In the genomic region with DNA sequence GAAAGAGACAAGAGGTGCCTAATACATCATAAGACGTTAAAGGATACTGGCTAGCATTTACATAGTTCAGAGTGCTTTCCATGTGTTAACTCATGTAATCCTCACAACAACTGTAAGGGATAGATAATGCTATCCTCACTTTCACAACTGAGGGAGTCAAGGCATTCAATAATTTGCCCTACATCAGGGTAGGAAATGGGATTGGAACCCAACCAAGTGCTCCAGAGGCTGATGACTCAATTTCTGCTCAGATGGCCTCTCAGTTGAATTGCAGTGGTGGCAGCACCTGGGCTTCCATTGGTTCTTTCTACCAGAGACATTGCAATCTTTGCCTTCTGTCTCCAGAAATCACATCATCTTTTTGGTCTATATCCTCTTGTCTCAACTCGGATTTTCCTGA, we compare ENCODE assay signal across 20 cellular contexts.
DNase-seq lines count a peak whose midpoint lies in the region; ATAC-seq, FAIRE-seq and TF ChIP-seq lines count a peak whose summit lies in the region.
"Had no signal": no experiment of that assay in that cellular context is flagged by ENCODE, and none has a peak within 500 bp of the region (broad histone marks: within the 10 kb centered on the region; RNA-seq: fewer than 3 reads in every experiment).

No MANE protein-coding gene starts in this region.

- POLR2A ChIA-PET in K562 (lab: Yijun Ruan, JAX): interaction anchor here (0.6 kb wide), 1 partner anchor 32 kb away, joined by 3 read pairs; no protein-coding TSS in a partner anchor

- ATAC-seq in K562 (no peak), aorta (ENCODE audit: low FRiP score) (no peak)
- ATAC-seq: GM12878, HCT116, SK-N-SH treated with all-trans-retinoic acid at 6 μM for 48 hours had no signal

- H3K27ac ChIP-seq in K562 (ENCODE audit: extremely low read depth, low read depth, low read length): no peak overlapping the region
- no peak overlapping the region for H3K27ac ChIP-seq in aorta (ENCODE audit: low read depth in 1 of 2, low read length in 2 of 2)
- H3K27ac ChIP-seq: C4-2B, RWPE1 had no signal

- no peak overlapping the region for H3K27ac Mint-ChIP-seq in endothelial cell (ENCODE audit: unreplicated experiment)
- H3K27ac Mint-ChIP-seq in activated T-helper 1 cell treated with anti-CD3 and anti-CD28 coated beads, Interleukin-12 subunit alpha, Interleukin-12 subunit beta, Interleukin-2, Interleukin-4 antibody, amounts not matched to agents 30 ng/mL and 10 ng/mL and 1 ng/mL, durations not matched to agents 14 hours and 24 hours and 36 hours: no peak overlapping the region

- in situ Hi-C loops in K562 (cut with MboI): no loop called here

- TF ChIP-seq CTCF in K562 (IDR thresholded peaks at IDR 0.05 in 2 of 3, conservative IDR thresholded peaks at IDR 0.05 in 1 of 3; ENCODE audit: insufficient read depth in 2 of 3, low read depth in 1 of 3, low read length in 3 of 3) (no peak), fibroblast of pulmonary artery (IDR thresholded peaks at IDR 0.05; ENCODE audit: low read length, missing control alignments) (no peak), endothelial cell (IDR thresholded peaks at IDR 0.05; ENCODE audit: unreplicated experiment) (no peak)

- CTCF ChIA-PET in K562 (lab: Yijun Ruan, JAX; ENCODE audit: low intra/inter-chr PET ratio): no interaction called here

- H3K4me3 ChIP-seq in K562 (no peak overlapping the region), fibroblast of pulmonary artery (replicated peaks; ENCODE audit: low read depth, low read length) (no peak overlapping the region), aorta (ENCODE audit: low read length in 2 of 2) (no peak overlapping the region)
- H3K4me3 ChIP-seq: GM12878 had no signal

- H3K9me3 ChIP-seq in K562 (replicated peaks; ENCODE audit: control insufficient read depth, insufficient read depth, low read depth, low read length) (no peaks in the 10 kb centered on the region; the same call in 1 of the 2 replicates), aorta (ENCODE audit: control insufficient read depth, low read length) (no peaks in the 10 kb centered on the region)

- TF ChIP-seq RAD21 in K562 (CRISPR knock-in tag; conservative IDR thresholded peaks at IDR 0.05 in 1 of 2, IDR thresholded peaks at IDR 0.05 in 1 of 2): no peak

- TF ChIP-seq EP300 in K562 (IDR thresholded peaks at IDR 0.05; ENCODE audit: low read length): no peak

- H4K20me1 ChIP-seq in K562 (replicated peaks; ENCODE audit: control insufficient read depth, insufficient read depth, low read length): no peaks in the 10 kb centered on the region

- H2AFZ ChIP-seq in K562 (ENCODE audit: low read depth, low read length): no peak overlapping the region

- H3K27me3 ChIP-seq in K562 (ENCODE audit: control insufficient read depth in 2 of 2, insufficient read depth in 2 of 2, low read length in 2 of 2): no peaks in the 10 kb centered on the region
- no peaks in the 10 kb centered on the region for H3K27me3 ChIP-seq in aorta (ENCODE audit: control insufficient read depth in 1 of 2, insufficient read depth in 2 of 2, low read length in 1 of 2)

- H3K36me3 ChIP-seq in K562 (ENCODE audit: control insufficient read depth, insufficient read depth, low read length) (no peaks in the 10 kb centered on the region), aorta (ENCODE audit: control insufficient read depth in 1 of 2, insufficient read depth in 2 of 2, low read length in 1 of 2) (no peaks in the 10 kb centered on the region)

- no peaks in the 10 kb centered on the region for H3K9me1 ChIP-seq in K562 (ENCODE audit: control insufficient read depth, insufficient read depth, low read length)

- no peaks in the 10 kb centered on the region for H3K36me3 Mint-ChIP-seq in endothelial cell (ENCODE audit: low read depth, unreplicated experiment)
- no peaks in the 10 kb centered on the region for H3K36me3 Mint-ChIP-seq in activated T-helper 1 cell treated with anti-CD3 and anti-CD28 coated beads, Interleukin-12 subunit alpha, Interleukin-12 subunit beta, Interleukin-2, Interleukin-4 antibody, amounts not matched to agents 30 ng/mL and 10 ng/mL and 1 ng/mL, durations not matched to agents 14 hours and 24 hours and 36 hours (ENCODE audit: low read depth)

- FAIRE-seq in K562 (lab: Jason Lieb, UNC): no peak
- FAIRE-seq: GM12878, GM19239 had no signal

- no peaks in the 10 kb centered on the region for H3K4me1 ChIP-seq in K562 (replicated peaks in 1 of 2; ENCODE audit: control insufficient read depth in 2 of 2, insufficient read depth in 2 of 2, low read length in 2 of 2)
- peaks cover 0 to 4% of the 10 kb centered on the region in 2 donors for H3K4me1 ChIP-seq in aorta (ENCODE audit: control insufficient read depth in 1 of 2, insufficient read depth in 2 of 2, low read length in 2 of 2)

- H3K79me2 ChIP-seq in K562 (ENCODE audit: control insufficient read depth, insufficient read depth, low read length): no peaks in the 10 kb centered on the region

- intact Hi-C loops in K562 (cut with micrococcal nuclease) (no loop called here), aorta (cut with DNase I) (no loop called here)
- intact Hi-C loops in activated T-helper 1 cell treated with anti-CD3 and anti-CD28 coated beads, Interleukin-12 subunit alpha, Interleukin-12 subunit beta, Interleukin-2, Interleukin-4 antibody, amounts not matched to agents 30 ng/mL and 10 ng/mL and 1 ng/mL, durations not matched to agents 14 hours and 24 hours and 36 hours (cut with micrococcal nuclease): no loop called here

- H3K27me3 Mint-ChIP-seq in endothelial cell (ENCODE audit: unreplicated experiment): no peaks in the 10 kb centered on the region
- H3K27me3 Mint-ChIP-seq in activated T-helper 1 cell treated with anti-CD3 and anti-CD28 coated beads, Interleukin-12 subunit alpha, Interleukin-12 subunit beta, Interleukin-2, Interleukin-4 antibody, amounts not matched to agents 30 ng/mL and 10 ng/mL and 1 ng/mL, durations not matched to agents 14 hours and 24 hours and 36 hours (ENCODE audit: insufficient read depth): peaks cover 3% of the 10 kb centered on the region

- H3K4me1 Mint-ChIP-seq in endothelial cell (ENCODE audit: unreplicated experiment): peaks cover 2% of the 10 kb centered on the region
- peaks cover 36% of the 10 kb centered on the region for H3K4me1 Mint-ChIP-seq in activated T-helper 1 cell treated with anti-CD3 and anti-CD28 coated beads, Interleukin-12 subunit alpha, Interleukin-12 subunit beta, Interleukin-2, Interleukin-4 antibody, amounts not matched to agents 30 ng/mL and 10 ng/mL and 1 ng/mL, durations not matched to agents 14 hours and 24 hours and 36 hours (ENCODE audit: low read depth)

- no peaks in the 10 kb centered on the region for H3K9me3 Mint-ChIP-seq in endothelial cell (ENCODE audit: unreplicated experiment)
- H3K9me3 Mint-ChIP-seq in activated T-helper 1 cell treated with anti-CD3 and anti-CD28 coated beads, Interleukin-12 subunit alpha, Interleukin-12 subunit beta, Interleukin-2, Interleukin-4 antibody, amounts not matched to agents 30 ng/mL and 10 ng/mL and 1 ng/mL, durations not matched to agents 14 hours and 24 hours and 36 hours: peaks cover 11% of the 10 kb centered on the region

- DNase-seq in Daoy (ENCODE audit: low read depth): peak; percentile 58
- peak; percentile 33 for DNase-seq in HCEC 1CT
- no peak for DNase-seq in K562 (ENCODE audit: extremely low read depth in 1 of 4, low spot score in 3 of 4)
- DNase-seq in fibroblast of pulmonary artery (ENCODE audit: low read depth): peak; percentile 47
- DNase-seq in aorta: no peak
- no peak for DNase-seq in endothelial cell (ENCODE audit: low spot score)
- no peak for DNase-seq in activated T-helper 1 cell treated with anti-CD3 and anti-CD28 coated beads, Interleukin-12 subunit alpha, Interleukin-12 subunit beta, Interleukin-2, Interleukin-4 antibody, amounts not matched to agents 30 ng/mL and 10 ng/mL and 1 ng/mL, durations not matched to agents 14 hours and 24 hours and 36 hours (ENCODE audit: low spot score)
- DNase-seq: AML-193, KBM-7, NCI-H1417, NCI-H187, NCI-H345, NCI-H524 treated with DMSO at 0.1 percent for 48 hours, SIG-M5 had no signal

- 3% methylated on average over 2 of the region's 2 CpGs for WGBS in K562 (ENCODE audit: insufficient coverage, low coverage, missing lambda C conversion rate)
- WGBS in aorta, 2 donors: 79 to 91% methylated on average over 2 of the region's 2 CpGs

- H3K4me3 Mint-ChIP-seq in endothelial cell (ENCODE audit: unreplicated experiment): no peak overlapping the region
- no peak overlapping the region for H3K4me3 Mint-ChIP-seq in activated T-helper 1 cell treated with anti-CD3 and anti-CD28 coated beads, Interleukin-12 subunit alpha, Interleukin-12 subunit beta, Interleukin-2, Interleukin-4 antibody, amounts not matched to agents 30 ng/mL and 10 ng/mL and 1 ng/mL, durations not matched to agents 14 hours and 24 hours and 36 hours

- no peak overlapping the region for H3K9ac ChIP-seq in K562 (ENCODE audit: insufficient read depth in 1 of 2, low read depth in 2 of 2, low read length in 2 of 2)

- no TSS peak for BruUV-seq in K562 (replicated peaks; lab: Mats Ljungman, UMichigan)

- no peak for TF ChIP-seq POLR2A in K562 (conservative IDR thresholded peaks at IDR 0.05)

- H3K4me2 ChIP-seq in K562 (ENCODE audit: insufficient read depth, low read length): no peak overlapping the region

TF ChIP-seq in K562, 482 proteins besides CTCF, POLR2A, EP300 and RAD21:
- no peak for TF ChIP-seq GTF2F1 (IDR thresholded peaks at IDR 0.05; ENCODE audit: low read depth, low read length)
- no peak for TF ChIP-seq NEUROD1 (IDR thresholded peaks at IDR 0.05; ENCODE audit: borderline replicate concordance, low read depth, low read length, partially characterized antibody)
- peak; percentile 28; the same call in 1 of the 2 replicates for TF ChIP-seq TCF3 (CRISPR knock-in tag; IDR thresholded peaks at IDR 0.05)
- TF ChIP-seq SRSF1 (IDR thresholded peaks at IDR 0.05; ENCODE audit: low read depth, low read length): no peak
- TF ChIP-seq, protein P1, sequence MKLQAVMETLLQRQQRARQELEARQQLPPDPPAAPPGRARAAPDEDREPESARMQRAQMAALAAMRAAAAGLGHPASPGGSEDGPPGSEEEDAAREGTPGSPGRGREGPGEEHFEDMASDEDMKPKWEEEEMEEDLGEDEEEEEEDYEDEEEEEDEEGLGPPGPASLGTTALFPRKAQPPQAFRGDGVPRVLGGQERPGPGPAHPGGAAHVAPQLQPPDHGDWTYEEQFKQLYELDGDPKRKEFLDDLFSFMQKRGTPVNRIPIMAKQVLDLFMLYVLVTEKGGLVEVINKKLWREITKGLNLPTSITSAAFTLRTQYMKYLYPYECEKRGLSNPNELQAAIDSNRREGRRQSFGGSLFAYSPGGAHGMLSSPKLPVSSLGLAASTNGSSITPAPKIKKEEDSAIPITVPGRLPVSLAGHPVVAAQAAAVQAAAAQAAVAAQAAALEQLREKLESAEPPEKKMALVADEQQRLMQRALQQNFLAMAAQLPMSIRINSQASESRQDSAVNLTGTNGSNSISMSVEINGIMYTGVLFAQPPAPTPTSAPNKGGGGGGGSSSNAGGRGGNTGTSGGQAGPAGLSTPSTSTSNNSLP (IDR thresholded peaks at IDR 0.05; ENCODE audit: borderline replicate concordance, low read depth, low read length): no peak

Comparison
In these comparisons a context has a peak if more than half of its experiments do, and no peak if none do; other contexts are left out.
1. DNase-seq: peak in Daoy (single experiment), HCEC 1CT (single experiment) and fibroblast of pulmonary artery (single experiment); none in K562 (0 of 4), aorta (0 of 2), endothelial cell (single experiment) and activated T-helper 1 cell treated with anti-CD3 and anti-CD28 coated beads, Interleukin-12 subunit alpha, Interleukin-12 subunit beta, Interleukin-2, Interleukin-4 antibody, amounts not matched to agents 30 ng/mL and 10 ng/mL and 1 ng/mL, durations not matched to agents 14 hours and 24 hours and 36 hours (single experiment).